Comparison of ENCODE assay signal across 24 cellular contexts in the genomic region with DNA sequence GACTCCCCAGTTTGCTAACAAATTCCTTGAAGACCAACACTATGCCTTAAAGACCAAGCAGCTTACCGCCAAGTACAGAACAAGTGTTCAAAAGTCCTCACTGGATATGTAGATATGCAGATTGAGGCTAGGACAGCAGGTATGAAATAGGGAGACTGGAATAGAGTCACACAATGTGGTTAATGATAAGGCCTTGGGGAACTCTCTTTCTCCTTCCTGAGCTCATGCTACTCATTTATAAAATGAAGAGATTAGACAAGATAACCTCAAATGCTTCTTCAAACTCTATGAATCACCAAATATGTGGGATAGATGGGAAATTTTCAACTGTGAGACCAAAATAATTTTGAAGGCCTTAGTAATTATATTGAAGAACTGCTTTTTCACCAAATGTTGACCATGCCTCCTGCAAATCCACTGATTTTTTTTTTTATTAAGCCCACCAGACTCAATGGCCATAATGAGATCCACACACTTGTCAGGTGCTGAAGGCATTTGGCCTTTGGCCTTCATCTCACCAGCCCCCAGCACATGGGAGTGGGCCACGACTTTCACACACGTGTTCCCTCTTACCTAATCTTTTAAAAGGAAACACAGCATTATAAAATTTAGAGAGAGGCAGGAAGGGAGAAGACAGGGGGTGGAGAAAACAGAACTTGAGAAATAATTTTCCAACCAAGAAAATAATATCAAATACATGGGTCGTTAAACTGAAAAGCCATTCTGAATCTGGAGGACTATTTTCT.
DNase-seq lines count a peak whose midpoint lies in the region; ATAC-seq, FAIRE-seq and TF ChIP-seq lines count a peak whose summit lies in the region.
"Had no signal": no experiment of that assay in that cellular context is flagged by ENCODE, and none has a peak within 500 bp of the region (broad histone marks: within the 10 kb centered on the region; RNA-seq: fewer than 3 reads in every experiment).

No MANE protein-coding gene starts in this region.

- H3K9me3 Mint-ChIP-seq in HFFc6: no peaks in the 10 kb centered on the region
- no peaks in the 10 kb centered on the region for H3K9me3 Mint-ChIP-seq in astrocyte (ENCODE audit: unreplicated experiment)
- peaks cover 5% of the 10 kb centered on the region for H3K9me3 Mint-ChIP-seq in mesothelial cell of epicardium

- H3K4me3 Mint-ChIP-seq in HFFc6: peak overlapping the region; percentile 20; the same call in 1 of the 2 replicates
- H3K4me3 Mint-ChIP-seq in astrocyte (ENCODE audit: unreplicated experiment): no peak overlapping the region
- no peak overlapping the region for H3K4me3 Mint-ChIP-seq in mesothelial cell of epicardium
- H3K4me3 Mint-ChIP-seq: CD4-positive, CD25-positive, alpha-beta regulatory T cell; T-helper 17 cell had no signal

- H3K4me3 ChIP-seq in astrocyte (ENCODE audit: insufficient read depth, low read depth, low read length): no peak overlapping the region
- H3K4me3 ChIP-seq: BLaER1, GM12878, SK-N-MC had no signal

- H3K9ac ChIP-seq in astrocyte (ENCODE audit: low read length): no peak overlapping the region
- H3K9ac ChIP-seq: BLaER1 had no signal

- H3K27ac ChIP-seq in astrocyte (ENCODE audit: low read depth, low read length): no peak overlapping the region
- H3K27ac ChIP-seq: BLaER1, SK-N-MC had no signal

- no peak for FAIRE-seq in astrocyte (lab: Jason Lieb, UNC)
- FAIRE-seq: A204.1, GM12878, H54 had no signal

- H3K27me3 Mint-ChIP-seq in HFFc6 (ENCODE audit: insufficient read depth) (no peaks in the 10 kb centered on the region), astrocyte (ENCODE audit: low read depth, unreplicated experiment) (peaks cover 2% of the 10 kb centered on the region), mesothelial cell of epicardium (ENCODE audit: low read depth) (no peaks in the 10 kb centered on the region)

- H3K4me1 Mint-ChIP-seq in HFFc6 (ENCODE audit: low read depth): peaks cover 71% of the 10 kb centered on the region
- H3K4me1 Mint-ChIP-seq in astrocyte (ENCODE audit: low read depth, unreplicated experiment): peaks cover 34% of the 10 kb centered on the region
- peaks cover 54% of the 10 kb centered on the region for H3K4me1 Mint-ChIP-seq in mesothelial cell of epicardium
- H3K4me1 Mint-ChIP-seq: CD4-positive, CD25-positive, alpha-beta regulatory T cell; T-helper 17 cell had no signal

- no peak for ATAC-seq in HG03108 (IDR thresholded peaks at IDR 0.05; ENCODE audit: unreplicated experiment)
- ATAC-seq: GM12878, Panc1, T-helper 17 cell had no signal

- no peaks in the 10 kb centered on the region for H3K9me3 ChIP-seq in astrocyte (ENCODE audit: insufficient read depth, low read depth, low read length)
- H3K9me3 ChIP-seq: BLaER1 had no signal

- no peaks in the 10 kb centered on the region for H3K27me3 ChIP-seq in astrocyte (ENCODE audit: insufficient read depth, low read length)
- H3K27me3 ChIP-seq: BLaER1 had no signal

- no peaks in the 10 kb centered on the region for H3K79me2 ChIP-seq in astrocyte (ENCODE audit: insufficient read depth, low read length)

- H3K27ac Mint-ChIP-seq in HFFc6 (peak overlapping the region; percentile 73), astrocyte (ENCODE audit: unreplicated experiment) (no peak overlapping the region), mesothelial cell of epicardium (peak overlapping the region; percentile 44)
- H3K27ac Mint-ChIP-seq: CD4-positive, CD25-positive, alpha-beta regulatory T cell; T-helper 17 cell had no signal

- H3K4me2 ChIP-seq in astrocyte (ENCODE audit: low read length): no peak overlapping the region
- H3K4me2 ChIP-seq: BLaER1 had no signal

- peaks cover 32% of the 10 kb centered on the region for H3K4me1 ChIP-seq in astrocyte (ENCODE audit: insufficient read depth, low read length)
- H3K4me1 ChIP-seq: BLaER1 had no signal

- TF ChIP-seq CTCF in HFFc6 (IDR thresholded peaks at IDR 0.05) (no peak), astrocyte (IDR thresholded peaks at IDR 0.05; ENCODE audit: insufficient read depth, low read depth, low read length) (no peak), mesothelial cell of epicardium (IDR thresholded peaks at IDR 0.05; ENCODE audit: unreplicated experiment) (no peak)

- H3K36me3 ChIP-seq in astrocyte (ENCODE audit: insufficient read depth, low read length): no peaks in the 10 kb centered on the region
- H3K36me3 ChIP-seq: BLaER1 had no signal

- peaks cover 3% of the 10 kb centered on the region; the same call in 1 of the 2 replicates for H3K36me3 Mint-ChIP-seq in HFFc6 (ENCODE audit: low read depth)
- H3K36me3 Mint-ChIP-seq in astrocyte (ENCODE audit: low read depth, unreplicated experiment): no peaks in the 10 kb centered on the region
- H3K36me3 Mint-ChIP-seq in mesothelial cell of epicardium: no peaks in the 10 kb centered on the region
- H3K36me3 Mint-ChIP-seq: CD4-positive, CD25-positive, alpha-beta regulatory T cell had no signal

- H2AFZ ChIP-seq in astrocyte (ENCODE audit: low read depth, low read length): no peak overlapping the region

- no peaks in the 10 kb centered on the region for H4K20me1 ChIP-seq in astrocyte (ENCODE audit: insufficient read depth, low read length)
- H4K20me1 ChIP-seq: BLaER1 had no signal

- DNase-seq in EH (ENCODE audit: low read depth): peak; percentile 80
- DNase-seq in HFFc6: peak; percentile 51
- DNase-seq in astrocyte (ENCODE audit: low read depth): peak; percentile 72
- no peak for DNase-seq in mesothelial cell of epicardium (ENCODE audit: low spot score in 2 of 2, unreplicated experiment in 2 of 2)
- no peak for DNase-seq in NCI-H1048 (lab: John Stamatoyannopoulos, UW)
- no peak for DNase-seq in NCI-H2029 (lab: John Stamatoyannopoulos, UW)
- DNase-seq: CD4-positive, CD25-positive, alpha-beta regulatory T cell; DMS53; GDM1; Karpas-422; NCI-H1105 treated with DMSO at 0.1 percent for 48 hours; NCI-H2081; NCI-H2227 treated with DMSO at 0.1 percent for 48 hours; NCI-H510A; NCI-H69; SIG-M5; T-helper 17 cell had no signal

Comparison
In these comparisons a context has a peak if more than half of its experiments do, and no peak if none do; other contexts are left out.
1. DNase-seq: peak in EH (single experiment), HFFc6 (single experiment) and astrocyte (single experiment); none in mesothelial cell of epicardium (0 of 2), NCI-H1048 (single experiment) and NCI-H2029 (single experiment).